36 cellular contexts compared by ENCODE assay signal in the genomic region with DNA sequence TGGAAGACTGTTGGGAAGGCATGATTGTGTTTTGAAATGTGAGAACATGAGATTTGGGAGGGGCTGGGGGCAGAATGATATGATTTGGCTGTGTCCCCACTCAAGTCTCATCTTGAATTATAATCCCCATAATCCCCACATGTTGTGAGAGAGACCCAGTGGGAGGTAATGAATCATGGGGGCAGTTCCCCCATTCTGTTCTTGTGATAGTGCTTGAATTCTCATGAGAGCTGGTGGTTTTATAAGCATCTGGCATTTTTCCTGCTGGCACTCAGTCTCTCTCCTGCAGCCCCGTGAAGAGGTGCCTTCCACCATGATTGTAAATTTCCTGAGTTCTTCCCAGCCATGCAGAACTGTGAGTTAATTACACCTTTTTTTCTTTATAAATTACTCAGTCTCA.
"Had no signal": no experiment of that assay in that cellular context is flagged by ENCODE, and none has a peak within 500 bp of the region (broad histone marks: within the 10 kb centered on the region; RNA-seq: fewer than 3 reads in every experiment).

No MANE protein-coding gene starts in this region.

- H3K27me3 ChIP-seq: body of pancreas, breast epithelium, Peyer's patch, SJSA1 had no signal

- H3K27ac ChIP-seq: body of pancreas, breast epithelium, KMS-11, Peyer's patch, SJSA1, WERI-Rb-1 had no signal

- H3K9me2 ChIP-seq: SK-N-SH had no signal

- H3K4me3 ChIP-seq: body of pancreas, breast epithelium, Peyer's patch, SJSA1 had no signal

- H3K4me1 ChIP-seq: body of pancreas, breast epithelium, Peyer's patch, SJSA1 had no signal

- H3K4me2 ChIP-seq: KMS-11, SK-N-SH had no signal

- H3K9ac ChIP-seq: KMS-11, SK-N-SH had no signal

- DNase-seq: activated CD4-positive, alpha-beta memory T cell treated with anti-CD3 and anti-CD28 coated beads, Interleukin-2, amount 10 ng/mL, durations not matched to agents 7 days and 5 days; activated CD4-positive, alpha-beta T cell treated with anti-CD3 and anti-CD28 coated beads for 1 hour; activated CD4-positive, alpha-beta T cell treated with anti-CD3 and anti-CD28 coated beads for 48 hours; activated CD4-positive, CD25-positive, alpha-beta regulatory T cell; activated CD8-positive, alpha-beta memory T cell treated with anti-CD3 and anti-CD28 coated beads for 24 hours; activated CD8-positive, alpha-beta memory T cell treated with anti-CD3 and anti-CD28 coated beads, Interleukin-2, amount 10 ng/mL, durations not matched to agents 7 days and 5 days; activated CD8-positive, alpha-beta memory T cell treated with anti-CD3 and anti-CD28 coated beads, Interleukin-2, amount 50 U/mL, for 48 hours; activated gamma-delta T cell; activated naive CD4-positive, alpha-beta T cell treated with Interleukin-2 at 50 U/mL for 16 hours; activated naive CD8-positive, alpha-beta T cell treated with anti-CD3 and anti-CD28 coated beads, Interleukin-2, amount 10 ng/mL, durations not matched to agents 7 days and 5 days; activated T-cell treated with anti-CD3 and anti-CD28 coated beads, Interleukin-2, amount 50 U/mL, for 72 hours; body of pancreas; NCI-H1092 treated with DMSO at 0.1 percent for 48 hours; NCI-H1417; NCI-H187 treated with DMSO at 0.1 percent for 48 hours; NCI-H2081; NCI-H2171 treated with DMSO at 0.1 percent for 48 hours; NCI-H2227 treated with DMSO at 0.1 percent for 48 hours; NCI-H446; NCI-H510A treated with DMSO at 0.1 percent for 48 hours; NCI-H748 treated with DMSO at 0.1 percent for 48 hours; NK-92 treated with Interleukin-12 subunit alpha and Interleukin-12 subunit beta, amount 100 ng/mL, for 24 hours; PC-3; Peyer's patch; RPMI8226; SHP77 treated with DMSO at 0.1 percent for 48 hours; SK-N-SH; SW 1271; T-helper 1 cell; T-helper 2 cell; T-helper 9 cell; WERI-Rb-1 had no signal

- ATAC-seq: activated CD8-positive, alpha-beta memory T cell treated with anti-CD3 and anti-CD28 coated beads, Interleukin-2, amount 10 ng/mL, durations not matched to agents 7 days and 5 days; activated T-cell treated with anti-CD3 and anti-CD28 coated beads, Interleukin-2, amount 50 U/mL, for 72 hours; activated T-helper 17 cell treated with anti-CD3 and anti-CD28 coated beads, Interleukin-2, amount 50 U/mL, for 72 hours; body of pancreas; PC-3 had no signal

- H3K9me3 ChIP-seq: body of pancreas, Peyer's patch, SJSA1, SK-N-SH had no signal

- H3K36me3 ChIP-seq: breast epithelium, Peyer's patch, SJSA1, WERI-Rb-1 had no signal
